8 cellular contexts compared by ENCODE assay signal in the genomic region with DNA sequence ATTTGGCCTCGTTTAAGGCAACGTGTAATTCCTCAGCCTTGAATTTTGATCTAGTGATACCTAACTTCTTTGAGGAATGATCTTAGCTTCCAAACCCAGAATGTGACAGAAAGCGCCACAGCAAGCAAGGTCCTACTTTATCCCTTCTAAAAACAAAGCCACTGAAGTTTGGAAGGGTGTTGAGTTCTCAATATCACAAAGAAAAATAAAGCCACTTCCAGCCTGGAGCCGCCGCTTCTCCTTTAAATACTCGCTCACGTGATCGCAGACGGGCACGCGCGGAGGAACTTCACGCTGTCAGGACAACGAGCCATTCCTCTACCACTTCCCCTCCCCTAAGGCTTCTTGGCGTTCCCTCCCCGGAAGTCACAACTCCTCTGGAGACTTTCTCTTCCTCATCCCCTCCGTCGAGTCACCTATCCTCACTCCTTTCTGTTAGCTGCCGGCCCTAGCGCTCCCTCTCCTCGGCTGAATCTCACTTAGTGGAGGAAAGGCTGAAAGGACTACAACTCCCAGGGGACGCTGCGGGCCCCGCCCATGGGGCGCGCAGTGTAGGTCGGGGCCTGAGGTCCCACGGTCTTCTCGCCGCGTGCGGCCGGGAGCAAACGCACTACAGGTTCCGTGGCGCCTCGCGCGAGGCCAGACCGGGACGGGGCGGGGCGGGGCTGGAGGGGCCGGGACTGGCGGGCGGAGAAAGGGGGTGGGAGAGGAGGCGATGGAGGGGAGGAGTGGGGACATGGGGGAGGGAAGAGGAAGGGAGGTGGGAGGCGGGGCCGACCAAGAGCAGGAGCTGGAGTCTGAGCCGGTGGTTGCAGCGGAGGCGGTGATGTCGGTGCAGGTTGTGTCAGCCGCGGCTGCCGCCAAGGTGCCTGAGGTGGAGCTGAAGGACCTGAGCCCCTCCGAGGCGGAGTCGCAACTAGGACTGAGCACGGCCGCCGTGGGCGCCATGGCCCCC.
DNase-seq lines count a peak whose midpoint lies in the region; ATAC-seq lines count a peak whose summit lies in the region.

A gene (plus strand): TSS at position 780 of the 955 bp plus-strand sequence.

- peaks cover 38 to 63% (median 58%) of the 10 kb centered on the region in 10 experiments for H3K4me1 ChIP-seq in BLaER1 treated with 17β-estradiol and CSF1 and Interleukin-3, amounts not matched to agents 10 nM and 100 nM

- no peaks in the 10 kb centered on the region for H3K27me3 ChIP-seq in BLaER1 treated with 17β-estradiol and CSF1 and Interleukin-3, amounts not matched to agents 10 nM and 100 nM
- H3K27me3 ChIP-seq in layer of hippocampus (ENCODE audit: control insufficient read depth, insufficient read depth, low read length): no peaks in the 10 kb centered on the region

- peak within 1 kb of the TSS; percentile 80 to 92 (median 89) for H3K9ac ChIP-seq in BLaER1 treated with 17β-estradiol and CSF1 and Interleukin-3, amounts not matched to agents 10 nM and 100 nM

- peak within 1 kb of the TSS; percentile 76 to 97 (median 89) for H3K27ac ChIP-seq in BLaER1 treated with 17β-estradiol and CSF1 and Interleukin-3, amounts not matched to agents 10 nM and 100 nM
- peak within 1 kb of the TSS; percentile 98 for H3K27ac ChIP-seq in cingulate gyrus (ENCODE audit: low read depth, low read length)
- peak within 1 kb of the TSS; percentile 99 for H3K27ac ChIP-seq in layer of hippocampus (ENCODE audit: low read depth, low read length)

- H3K36me3 ChIP-seq in BLaER1 treated with 17β-estradiol and CSF1 and Interleukin-3, amounts not matched to agents 10 nM and 100 nM: 0 out of 22 replicates have a peak, but pooled peaks cover 0 to 4% (median 0%) of the 10 kb centered on the region in 11 experiments

- H3K9me3 ChIP-seq in BLaER1 treated with 17β-estradiol and CSF1 and Interleukin-3, amounts not matched to agents 10 nM and 100 nM (replicated peaks in 1 of 11): no peaks in the 10 kb centered on the region

- peak; percentile 92 for ATAC-seq in GM19328 (IDR thresholded peaks at IDR 0.05; ENCODE audit: unreplicated experiment)
- ATAC-seq in HG03469 (IDR thresholded peaks at IDR 0.05; ENCODE audit: unreplicated experiment): peak; percentile 83

- H4K20me1 ChIP-seq in BLaER1 treated with 17β-estradiol and CSF1 and Interleukin-3, amounts not matched to agents 10 nM and 100 nM: peaks cover 0 to 40% (median 14%) of the 10 kb centered on the region in 11 experiments; a peak in 10 of 22 replicates

- peak within 1 kb of the TSS; percentile 82 to 97 (median 89) for H3K4me2 ChIP-seq in BLaER1 treated with 17β-estradiol and CSF1 and Interleukin-3, amounts not matched to agents 10 nM and 100 nM

- peak; percentile 96 to 99 for DNase-seq in NCI-H526 (lab: John Stamatoyannopoulos, UW)
- peak; percentile 98 for DNase-seq in activated CD4-positive, alpha-beta T cell treated with anti-CD3 and anti-CD28 coated beads for 4 hours
- DNase-seq in stimulated activated CD4-positive, alpha-beta T cell treated with anti-CD3 and anti-CD28 coated beads, Interleukin-1b, Interleukin-23, amount 100 ng/mL, for 24 hours (ENCODE audit: low read depth in 4 of 4, low spot score in 1 of 4): peak; percentile 89 to 97 (median 94)

- peak within 1 kb of the TSS; percentile 91 to 98 (median 97) for H3K4me3 ChIP-seq in BLaER1 treated with 17β-estradiol and CSF1 and Interleukin-3, amounts not matched to agents 10 nM and 100 nM

Comparison
In these comparisons a context has a peak if more than half of its experiments do, and no peak if none do; other contexts are left out.
1. Peak in every context shown above with its lines: DNase-seq, ATAC-seq, H3K4me3 ChIP-seq and H3K27ac ChIP-seq.